In genomic region chr10:26696786-26697162, GRCh38 we compare ENCODE assay signal across 8 cellular contexts. TPM values are rescaled to one million over a fixed set of nuclear protein-coding genes. Genes with fewer than 3 reads are reported as not detected.
DNase-seq lines count a peak whose midpoint lies in the region; ATAC-seq and TF ChIP-seq lines count a peak whose summit lies in the region.

No MANE protein-coding gene starts in this region.

- TF ChIP-seq EP300 in stomach (IDR thresholded peaks at IDR 0.05): no peak

- H3K9me3 ChIP-seq in HEK293 (ENCODE audit: control insufficient read depth, insufficient read depth, low read depth, low read length) (no peaks in the 10 kb centered on the region), WERI-Rb-1 (ENCODE audit: severe bottlenecking) (no peaks in the 10 kb centered on the region), iPS DF 6.9 (ENCODE audit: control insufficient read depth, insufficient read depth, low read length) (no peaks in the 10 kb centered on the region), stomach (no peaks in the 10 kb centered on the region)

- peak overlapping the region; percentile 94 for H3K4me3 ChIP-seq in HEK293 (ENCODE audit: low read depth, low read length)
- peak overlapping the region; percentile 84 for H3K4me3 ChIP-seq in WERI-Rb-1 (ENCODE audit: low read depth, low read length)
- peak overlapping the region; percentile 85 for H3K4me3 ChIP-seq in iPS DF 6.9 (ENCODE audit: low read length)
- H3K4me3 ChIP-seq in stomach: peak overlapping the region; percentile 84 to 97 (median 94)

- CTCF ChIA-PET in HEK293 (lab: Yijun Ruan, JAX): interaction anchor here (1.5 kb wide), 1 partner anchor 12 kb away, joined by 4 read pairs; no protein-coding TSS in a partner anchor

- no peak for DNase-seq in WERI-Rb-1
- DNase-seq in iPS DF 6.9 (ENCODE audit: low read depth, low spot score): no peak
- DNase-seq in stomach: no peak
- DNase-seq in effector CD4-positive, alpha-beta T cell: no peak

- TF ChIP-seq CTCF in C4-2B (conservative IDR thresholded peaks at IDR 0.05): no peak
- no peak for TF ChIP-seq CTCF in HEK293 (tag by site-specific recombination; IDR thresholded peaks at IDR 0.05)
- no peak for TF ChIP-seq CTCF in WERI-Rb-1 (IDR thresholded peaks at IDR 0.05; ENCODE audit: low read depth, low read length)
- TF ChIP-seq CTCF in stomach (IDR thresholded peaks at IDR 0.05): no peak

- H3K27ac ChIP-seq in C4-2B: peak overlapping the region; percentile 94
- H3K27ac ChIP-seq in HEK293 (ENCODE audit: extremely low read depth, low read depth, low read length): peak overlapping the region; percentile 75; the same call in 1 of the 2 replicates
- peak overlapping the region; percentile 95 for H3K27ac ChIP-seq in WERI-Rb-1
- H3K27ac ChIP-seq in iPS DF 6.9 (ENCODE audit: low read length): no peak overlapping the region
- peak overlapping the region; percentile 80 to 94 (median 93) for H3K27ac ChIP-seq in stomach

- intact Hi-C loops in stomach (cut with DNase I; ENCODE audit: low total_unique reads): no loop called here

- no peak for ATAC-seq in HG03378 (IDR thresholded peaks at IDR 0.05; ENCODE audit: unreplicated experiment)
- no peak for ATAC-seq in GM21529 (IDR thresholded peaks at IDR 0.05; ENCODE audit: unreplicated experiment)

- H3K36me3 ChIP-seq in HEK293 (ENCODE audit: control insufficient read depth in 2 of 2, insufficient read depth in 1 of 2, low read length in 2 of 2) (peaks cover 0 to 15% of the 10 kb centered on the region in 2 experiments; a peak in 2 of 3 replicates), WERI-Rb-1 (no peaks in the 10 kb centered on the region), iPS DF 6.9 (ENCODE audit: control insufficient read depth, insufficient read depth, low read length) (no peaks in the 10 kb centered on the region), stomach (no peaks in the 10 kb centered on the region)

- H3K27me3 ChIP-seq in WERI-Rb-1 (ENCODE audit: insufficient read depth, low read depth, severe bottlenecking) (no peaks in the 10 kb centered on the region), iPS DF 6.9 (ENCODE audit: control insufficient read depth, insufficient read depth, low read length) (no peaks in the 10 kb centered on the region), stomach (peaks cover 0 to 10% (median 0%) of the 10 kb centered on the region in 3 donors)

- no peaks in the 10 kb centered on the region for H3K4me1 ChIP-seq in HEK293 (ENCODE audit: control insufficient read depth, insufficient read depth, low read length)
- no peaks in the 10 kb centered on the region for H3K4me1 ChIP-seq in iPS DF 6.9 (ENCODE audit: control insufficient read depth, insufficient read depth, low read length)
- H3K4me1 ChIP-seq in stomach: peaks cover 12 to 32% (median 19%) of the 10 kb centered on the region in 4 donors

- POLR2A ChIA-PET in HEK293 (lab: Yijun Ruan, JAX): interaction anchor here (0.8 to 1.3 kb wide), 4 partner anchors 11 to 807 kb away, joined by 3 read pairs; partner anchors contain the start of gene RAB18

- WGBS in iPS DF 6.9 (ENCODE audit: insufficient coverage, insufficient read length): no CpG with 5 or more reads among the region's 11 CpGs
- WGBS in stomach, 5 donors: 19 to 26% (median 21%) methylated on average over 8 to 11 of the region's 11 CpGs

- TF ChIP-seq POLR2A in stomach (IDR thresholded peaks at IDR 0.05): no peak

TF ChIP-seq in HEK293, 187 proteins besides CTCF, POLR2A, EP300 and RAD21:
- TF ChIP-seq ZNF473 (tag by site-specific recombination; IDR thresholded peaks at IDR 0.05): no peak
- TF ChIP-seq, protein P1, sequence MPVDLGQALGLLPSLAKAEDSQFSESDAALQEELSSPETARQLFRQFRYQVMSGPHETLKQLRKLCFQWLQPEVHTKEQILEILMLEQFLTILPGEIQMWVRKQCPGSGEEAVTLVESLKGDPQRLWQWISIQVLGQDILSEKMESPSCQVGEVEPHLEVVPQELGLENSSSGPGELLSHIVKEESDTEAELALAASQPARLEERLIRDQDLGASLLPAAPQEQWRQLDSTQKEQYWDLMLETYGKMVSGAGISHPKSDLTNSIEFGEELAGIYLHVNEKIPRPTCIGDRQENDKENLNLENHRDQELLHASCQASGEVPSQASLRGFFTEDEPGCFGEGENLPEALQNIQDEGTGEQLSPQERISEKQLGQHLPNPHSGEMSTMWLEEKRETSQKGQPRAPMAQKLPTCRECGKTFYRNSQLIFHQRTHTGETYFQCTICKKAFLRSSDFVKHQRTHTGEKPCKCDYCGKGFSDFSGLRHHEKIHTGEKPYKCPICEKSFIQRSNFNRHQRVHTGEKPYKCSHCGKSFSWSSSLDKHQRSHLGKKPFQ (tag by site-specific recombination; IDR thresholded peaks at IDR 0.05): peak; percentile 98

RNA-seq across cellular contexts. Expression of gene PDSS1, which starts 0.7 kb away (rescaled TPM):
- 10 to 100 TPM in 1 of 5 donors, 1 to 10 TPM in 3, not detected in 1; 2.5 to 31.9 (median 4.0) TPM for total RNA-seq in stomach
- polyA plus RNA-seq in stomach: 1 to 10 TPM; 6.3 to 8.7 (median 8.2) TPM
